16 cellular contexts compared by ENCODE assay signal in the genomic region with DNA sequence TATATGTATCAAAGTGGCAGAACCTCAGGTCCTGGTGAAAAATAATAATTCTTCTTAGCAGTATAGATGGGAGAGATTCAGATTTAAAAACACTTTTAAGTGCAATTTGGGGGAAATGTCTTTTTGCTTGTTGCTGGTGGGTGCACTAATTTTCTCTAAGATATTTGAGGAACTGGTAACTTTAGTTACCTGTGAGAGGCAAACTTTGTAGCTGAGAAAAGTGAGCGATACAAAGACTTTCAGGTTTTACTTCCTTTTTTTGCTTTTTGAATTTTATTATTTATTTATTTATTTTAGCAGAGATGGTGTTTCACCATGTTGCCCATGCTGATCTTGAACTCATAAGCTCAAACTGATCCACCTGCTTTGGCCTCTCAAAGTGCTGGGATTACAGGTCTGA.
DNase-seq lines count a peak whose midpoint lies in the region; ATAC-seq and TF ChIP-seq lines count a peak whose summit lies in the region.
"Had no signal": no experiment of that assay in that cellular context is flagged by ENCODE, and none has a peak within 500 bp of the region (broad histone marks: within the 10 kb centered on the region; RNA-seq: fewer than 3 reads in every experiment).

No MANE protein-coding gene starts in this region.

- peaks cover 11% of the 10 kb centered on the region for H3K9me3 Mint-ChIP-seq in activated T-helper 17 cell treated with anti-CD3 and anti-CD28 coated beads, Interleukin-2, amount 50 U/mL, for 72 hours

- H3K4me3 Mint-ChIP-seq in activated T-helper 17 cell treated with anti-CD3 and anti-CD28 coated beads, Interleukin-2, amount 50 U/mL, for 72 hours, result no peak overlapping the region
- H3K4me3 Mint-ChIP-seq: activated naive CD8-positive, alpha-beta T cell treated with anti-CD3 and anti-CD28 coated beads, Interleukin-2, amount 10 ng/mL, durations not matched to agents 7 days and 5 days had no signal

- peak overlapping the region; percentile 81 for H3K27ac ChIP-seq in VCaP
- H3K27ac ChIP-seq: coronary artery had no signal

- H3K27ac Mint-ChIP-seq in activated T-helper 17 cell treated with anti-CD3 and anti-CD28 coated beads, Interleukin-2, amount 50 U/mL, for 72 hours, result no peak overlapping the region
- H3K27ac Mint-ChIP-seq: activated naive CD8-positive, alpha-beta T cell treated with anti-CD3 and anti-CD28 coated beads, Interleukin-2, amount 10 ng/mL, durations not matched to agents 7 days and 5 days had no signal

- TF ChIP-seq CTCF in VCaP (conservative IDR thresholded peaks at IDR 0.05), result no peak

- H3K4me1 Mint-ChIP-seq in activated T-helper 17 cell treated with anti-CD3 and anti-CD28 coated beads, Interleukin-2, amount 50 U/mL, for 72 hours, result peaks cover 24% of the 10 kb centered on the region

- H3K36me3 Mint-ChIP-seq in activated T-helper 17 cell treated with anti-CD3 and anti-CD28 coated beads, Interleukin-2, amount 50 U/mL, for 72 hours (ENCODE audit: low read depth), result no peaks in the 10 kb centered on the region

- ATAC-seq in GM18861 (IDR thresholded peaks at IDR 0.05; ENCODE audit: unreplicated experiment) (peak; percentile 46), GM21526 (IDR thresholded peaks at IDR 0.05; ENCODE audit: low FRiP score, unreplicated experiment) (peak; percentile 64), HG03097 (IDR thresholded peaks at IDR 0.05; ENCODE audit: low FRiP score, unreplicated experiment) (peak; percentile 36)
- no peak for ATAC-seq in activated T-helper 17 cell treated with anti-CD3 and anti-CD28 coated beads, Interleukin-2, amount 50 U/mL, for 72 hours (replicated peaks)
- ATAC-seq: K562 had no signal

- H3K27me3 Mint-ChIP-seq in activated T-helper 17 cell treated with anti-CD3 and anti-CD28 coated beads, Interleukin-2, amount 50 U/mL, for 72 hours, result no peaks in the 10 kb centered on the region
- H3K27me3 Mint-ChIP-seq: activated naive CD8-positive, alpha-beta T cell treated with anti-CD3 and anti-CD28 coated beads, Interleukin-2, amount 10 ng/mL, durations not matched to agents 7 days and 5 days had no signal

- DNase-seq in T1000 (lab: John Stamatoyannopoulos, UW) (no peak), DMS 273 treated with DMSO at 0.1 percent for 48 hours (lab: John Stamatoyannopoulos, UW) (no peak), NCI-H2029 (lab: John Stamatoyannopoulos, UW) (no peak)
- DNase-seq: activated naive CD8-positive, alpha-beta T cell treated with anti-CD3 and anti-CD28 coated beads, Interleukin-2, amount 10 ng/mL, durations not matched to agents 7 days and 5 days; BE2C; H7; NCI-H1930; OCI-M1; T-helper 1 cell had no signal
